In the genomic region with DNA sequence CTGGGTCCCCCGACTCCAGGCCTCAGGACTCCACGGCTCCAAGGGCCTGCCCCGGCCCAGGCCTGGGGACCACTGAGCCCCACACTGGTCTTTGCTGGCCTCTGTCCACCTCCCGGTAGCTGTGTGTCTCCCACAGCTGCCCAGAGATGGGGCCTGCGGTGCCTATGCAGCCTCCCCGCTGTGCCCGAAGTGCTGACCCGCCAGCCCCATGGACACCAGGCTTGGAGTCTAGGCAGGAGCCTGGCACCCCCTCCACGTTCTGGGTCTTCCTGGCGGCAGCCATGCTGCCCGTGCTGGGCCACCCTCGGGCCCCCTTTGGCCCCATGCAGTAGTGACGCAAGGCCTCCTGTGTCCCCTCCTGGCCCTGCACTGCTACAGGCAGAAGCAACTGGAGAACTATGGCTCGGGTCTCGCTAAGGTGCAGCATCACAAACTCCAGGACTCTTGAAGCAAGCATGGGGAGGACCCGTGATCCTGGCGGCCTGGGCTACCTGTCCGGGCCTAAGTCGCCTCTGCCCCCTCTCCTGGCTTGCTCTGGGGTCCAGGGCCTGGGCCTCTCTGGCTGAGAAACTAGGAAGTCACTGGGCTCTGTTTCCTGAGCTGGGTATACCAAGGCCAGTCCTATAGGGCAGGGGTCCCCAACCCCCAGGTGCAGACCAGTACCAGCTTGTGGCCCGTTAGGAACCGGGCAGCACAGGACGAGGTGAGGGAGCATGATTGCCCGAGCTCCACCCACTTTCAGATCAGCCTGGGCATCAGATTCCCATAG, we compare ENCODE assay signal across 6 cellular contexts.
DNase-seq lines count a peak whose midpoint lies in the region; ATAC-seq and TF ChIP-seq lines count a peak whose summit lies in the region.

No MANE protein-coding gene starts in this region.

- H2AFZ ChIP-seq in DND-41 (ENCODE audit: low read depth, low read length) = peak overlapping the region; percentile 84

- DNase-seq in DND-41 (no peak), HuH-7 (ENCODE audit: low spot score) (peak; percentile 48), skeletal muscle cell (ENCODE audit: low read depth) (no peak), AG08396 (ENCODE audit: low spot score) (no peak)

- H3K36me3 ChIP-seq in DND-41 (ENCODE audit: insufficient read depth, low read length) = peaks cover 32% of the 10 kb centered on the region
- H3K36me3 ChIP-seq in endocrine pancreas (ENCODE audit: control insufficient read depth, insufficient read depth, low read length) = peaks cover 8% of the 10 kb centered on the region

- no peak for TF ChIP-seq CTCF in DND-41 (IDR thresholded peaks at IDR 0.05; ENCODE audit: borderline replicate concordance, extremely low read depth, low read length, poor library complexity, severe bottlenecking)

- peaks cover 4% of the 10 kb centered on the region; the same call in 1 of the 2 replicates for H4K20me1 ChIP-seq in DND-41 (ENCODE audit: insufficient read depth, low read length)

- peak overlapping the region; percentile 99 for H3K4me2 ChIP-seq in DND-41 (ENCODE audit: insufficient read depth, low read length)

- H3K9ac ChIP-seq in DND-41 (ENCODE audit: low read depth, low read length) (peak overlapping the region; percentile 99), endocrine pancreas (ENCODE audit: control insufficient read depth, insufficient read depth, low read length) (peak overlapping the region; percentile 89)

- H3K4me1 ChIP-seq in DND-41 (ENCODE audit: insufficient read depth, low read length) (peaks cover 35% of the 10 kb centered on the region), endocrine pancreas (ENCODE audit: control insufficient read depth, insufficient read depth, low read length) (no peaks in the 10 kb centered on the region)

- H3K27ac ChIP-seq in DND-41 (ENCODE audit: low read length) = peak overlapping the region; percentile 95

- H3K9me3 ChIP-seq in DND-41 (ENCODE audit: insufficient read depth, low read length, severe bottlenecking) (no peaks in the 10 kb centered on the region), endocrine pancreas (ENCODE audit: control insufficient read depth, low read length) (no peaks in the 10 kb centered on the region)

- H3K4me3 ChIP-seq in DND-41 (ENCODE audit: low read depth in 1 of 2, low read length in 2 of 2) (peak overlapping the region; percentile 87 to 88), endocrine pancreas (ENCODE audit: control insufficient read depth, insufficient read depth, low read length) (no peak overlapping the region), skeletal muscle cell (ENCODE audit: low read depth, low read length) (peak overlapping the region; percentile 92)

- H3K79me2 ChIP-seq in DND-41 (ENCODE audit: insufficient read depth, low read length) = peaks cover 30% of the 10 kb centered on the region

- no peaks in the 10 kb centered on the region for H3K27me3 ChIP-seq in DND-41 (ENCODE audit: insufficient read depth, low read length, poor library complexity)
- H3K27me3 ChIP-seq in endocrine pancreas (ENCODE audit: control insufficient read depth, insufficient read depth, low read length) = no peaks in the 10 kb centered on the region

- peak; percentile 8 for ATAC-seq in DND-41 (ENCODE audit: insufficient read depth, low read depth)
- no peak for ATAC-seq in HG03457 (IDR thresholded peaks at IDR 0.05; ENCODE audit: unreplicated experiment)
